8 cellular contexts compared by ENCODE assay signal in genomic region chr2:101328474-101329007, GRCh38. TPM values are rescaled to one million over a fixed set of nuclear protein-coding genes. Genes with fewer than 3 reads are reported as not detected.
DNase-seq lines count a peak whose midpoint lies in the region; ATAC-seq and TF ChIP-seq lines count a peak whose summit lies in the region.

No MANE protein-coding gene starts in this region.

- TF ChIP-seq EP300 in gastroesophageal sphincter (IDR thresholded peaks at IDR 0.05) (no peak), stomach (IDR thresholded peaks at IDR 0.05) (no peak)

- peaks cover 0 to 10% (median 7%) of the 10 kb centered on the region in 3 donors for H3K4me1 ChIP-seq in gastroesophageal sphincter
- peaks cover 8 to 44% (median 14%) of the 10 kb centered on the region in 4 donors for H3K4me1 ChIP-seq in stomach

- H3K4me3 ChIP-seq in gastroesophageal sphincter (no peak overlapping the region), stomach (no peak overlapping the region)

- H3K27ac ChIP-seq in gastroesophageal sphincter: peak overlapping the region in 2 of 4 donors; percentile 4 to 21
- peak overlapping the region; percentile 44 to 87 (median 53) for H3K27ac ChIP-seq in stomach

- TF ChIP-seq POLR2A in gastroesophageal sphincter (IDR thresholded peaks at IDR 0.05) (no peak), stomach (IDR thresholded peaks at IDR 0.05) (no peak)

- no peak for TF ChIP-seq CTCF in gastroesophageal sphincter (IDR thresholded peaks at IDR 0.05)
- TF ChIP-seq CTCF in stomach (IDR thresholded peaks at IDR 0.05): no peak

- H3K9me3 ChIP-seq in gastroesophageal sphincter (peaks cover 0 to 5% (median 0%) of the 10 kb centered on the region in 3 donors), stomach (peaks cover 0 to 8% (median 2%) of the 10 kb centered on the region in 4 donors)

- intact Hi-C loops in stomach (cut with DNase I; ENCODE audit: low total_unique reads): no loop called here

- ATAC-seq in gastroesophageal sphincter: peak; percentile 80
- no peak for ATAC-seq in GM18867 (IDR thresholded peaks at IDR 0.05; ENCODE audit: unreplicated experiment)

- WGBS in gastroesophageal sphincter (ENCODE audit: low coverage in 1 of 2), 2 donors: 24 to 30% methylated on average over 3 of the region's 3 CpGs
- 13 to 27% (median 22%) methylated on average over 3 of the region's 3 CpGs for WGBS in stomach, 5 donors

- H3K36me3 ChIP-seq in gastroesophageal sphincter (no peaks in the 10 kb centered on the region), stomach (no peaks in the 10 kb centered on the region)

- H3K27me3 ChIP-seq in gastroesophageal sphincter (no peaks in the 10 kb centered on the region), stomach (no peaks in the 10 kb centered on the region)

- peak; percentile 27 for DNase-seq in stimulated activated CD4-positive, alpha-beta T cell treated with anti-CD3 and anti-CD28 coated beads, Interleukin-15, amount 100 ng/mL, for 24 hours
- no peak for DNase-seq in stimulated activated CD4-positive, alpha-beta T cell treated with anti-CD3 and anti-CD28 coated beads, Interleukin-4, amount 100 ng/mL, for 4 hours
- peak; percentile 38 for DNase-seq in OCI-M1 (lab: John Stamatoyannopoulos, UW)
- no peak for DNase-seq in stomach
- DNase-seq in ecto neural progenitor cell (ENCODE audit: low spot score): no peak
- no peak for DNase-seq in nucleus accumbens (lab: John Stamatoyannopoulos, UW)

RNA-seq across cellular contexts. Expression of gene RNF149, which starts 20.0 kb away (rescaled TPM):
- total RNA-seq in gastroesophageal sphincter (10 to 100 TPM; 29.0 to 78.6 (median 44.4) TPM), stomach (100 to 1,000 TPM in 1 of 5 donors, 10 to 100 TPM in 4; 25.7 to 154 (median 48.4) TPM)
- polyA plus RNA-seq in stomach: 10 to 100 TPM; 14.8 to 34.9 (median 17.6) TPM

RNA-seq across cellular contexts. Expression of gene CREG2, which starts 58.8 kb away (rescaled TPM):
- total RNA-seq in gastroesophageal sphincter: under 1 TPM in 2 of 4 donors, not detected in 2; 0.04 to 0.54 TPM
- total RNA-seq in stomach: under 1 TPM in 1 of 5 donors, not detected in 4; 0.37 TPM
- polyA plus RNA-seq in stomach: under 1 TPM in 1 of 3 donors, not detected in 2; 0.05 TPM

Comparison
In these comparisons a context has a peak if more than half of its experiments do, and no peak if none do; other contexts are left out.
1. DNase-seq: peak in stimulated activated CD4-positive, alpha-beta T cell treated with anti-CD3 and anti-CD28 coated beads, Interleukin-15, amount 100 ng/mL, for 24 hours (single experiment) and OCI-M1 (single experiment); none in stimulated activated CD4-positive, alpha-beta T cell treated with anti-CD3 and anti-CD28 coated beads, Interleukin-4, amount 100 ng/mL, for 4 hours (0 of 2), stomach (single experiment), ecto neural progenitor cell (single experiment) and nucleus accumbens (0 of 56).